In the genomic region with DNA sequence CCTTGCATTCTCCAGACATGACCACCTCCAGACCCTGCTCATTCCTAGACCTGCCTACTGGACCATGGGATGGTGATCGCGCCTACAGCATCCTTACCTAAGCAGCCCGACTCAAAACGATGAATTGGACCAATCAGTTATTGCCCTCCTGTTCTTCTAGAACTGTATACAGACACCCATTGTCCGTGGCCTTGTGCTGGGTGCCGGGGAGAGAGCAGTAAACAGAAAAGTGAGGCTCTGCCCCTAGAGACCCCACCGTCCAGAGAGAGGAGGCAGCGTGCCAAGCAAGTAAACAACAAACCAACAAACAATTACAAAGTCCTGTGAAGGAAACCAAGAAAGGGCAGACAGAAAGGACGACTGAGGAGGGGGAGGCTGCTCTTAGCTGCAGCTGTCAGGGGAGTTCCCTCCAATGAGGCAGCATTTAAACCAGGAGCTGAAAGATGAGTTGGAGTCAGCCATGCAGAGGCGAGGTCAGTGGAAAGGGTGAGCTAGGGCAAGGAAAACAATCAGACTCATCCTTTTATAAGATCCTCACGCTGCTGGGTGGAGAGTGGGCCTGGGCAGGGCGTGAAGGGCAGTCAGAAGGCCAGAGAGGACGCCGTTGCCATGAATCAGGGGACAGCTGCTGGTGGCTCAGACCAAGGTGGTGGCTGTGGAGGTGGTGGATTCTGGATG, we compare ENCODE assay signal across 16 cellular contexts. TPM values are rescaled to one million over a fixed set of nuclear protein-coding genes. Genes with fewer than 3 reads are reported as not detected.
DNase-seq lines count a peak whose midpoint lies in the region; ATAC-seq, FAIRE-seq and TF ChIP-seq lines count a peak whose summit lies in the region.
"Had no signal": no experiment of that assay in that cellular context is flagged by ENCODE, and none has a peak within 500 bp of the region (broad histone marks: within the 10 kb centered on the region; RNA-seq: fewer than 3 reads in every experiment).

No MANE protein-coding gene starts in this region.

- intact Hi-C loops in Panc1 (cut with micrococcal nuclease; ENCODE audit: unreplicated experiment), result loop anchor here (10.0 kb wide), 1 partner anchor 350 kb away; no protein-coding TSS in a partner anchor

- no peaks in the 10 kb centered on the region for H3K36me3 Mint-ChIP-seq in nephron progenitor cell (ENCODE audit: low read depth)
- H3K36me3 Mint-ChIP-seq: immature natural killer cell had no signal

- BruUV-seq in Panc1 (replicated peaks; lab: Mats Ljungman, UMichigan), result no TSS peak

- peak; percentile 11; the same call in 1 of the 2 replicates for ATAC-seq in Panc1

- TF ChIP-seq CTCF in BE2C (IDR thresholded peaks at IDR 0.05; ENCODE audit: low read depth, low read length) (no peak), Panc1 (IDR thresholded peaks at IDR 0.05) (no peak), nephron progenitor cell (IDR thresholded peaks at IDR 0.05) (no peak), tibial nerve (IDR thresholded peaks at IDR 0.05) (no peak)

- peak overlapping the region; percentile 67 for H3K4me3 Mint-ChIP-seq in nephron progenitor cell
- H3K4me3 Mint-ChIP-seq: activated CD4-positive, alpha-beta T cell treated with anti-CD3 and anti-CD28 coated beads, Interleukin-2, amount 10 ng/mL, durations not matched to agents 24 days and 14 days; immature natural killer cell; T-helper 17 cell had no signal

- no peak for TF ChIP-seq EP300 in tibial nerve (IDR thresholded peaks at IDR 0.05)

- DNase-seq in BE2C (peak; percentile 33), Daoy (ENCODE audit: low read depth) (peak; percentile 7), Panc1 (ENCODE audit: low read depth, low spot score) (no peak), nephron progenitor cell (peak; percentile 47), tibial nerve (ENCODE audit: low spot score in 2 of 2) (no peak), urothelium cell line (ENCODE audit: low spot score) (no peak)
- no peak for DNase-seq in activated CD4-positive, alpha-beta T cell treated with anti-CD3 and anti-CD28 coated beads for 1 hour
- DNase-seq: activated gamma-delta T cell treated with Interleukin-2 at 50 U/mL for 16 hours had no signal

- H3K36me3 ChIP-seq in BE2C, result no peaks in the 10 kb centered on the region
- H3K36me3 ChIP-seq in Panc1 (ENCODE audit: control insufficient read depth, insufficient read depth, low read length), result no peaks in the 10 kb centered on the region
- no peaks in the 10 kb centered on the region for H3K36me3 ChIP-seq in tibial nerve

- TF ChIP-seq POLR2A in tibial nerve (IDR thresholded peaks at IDR 0.05), result no peak

- no peak overlapping the region for H3K4me3 ChIP-seq in BE2C (ENCODE audit: low read depth, low read length)
- no peak overlapping the region for H3K4me3 ChIP-seq in Panc1 (ENCODE audit: low read depth in 2 of 2, low read length in 2 of 2)
- no peak overlapping the region for H3K4me3 ChIP-seq in tibial nerve
- H3K4me3 ChIP-seq: body of pancreas had no signal

- WGBS in tibial nerve, 2 donors, result 50 to 52% methylated on average over 14 of the region's 14 CpGs

- CTCF ChIA-PET in Panc1 (lab: Charles Lee), result no interaction called here

- in situ Hi-C loops in Panc1 (cut with HindIII; ENCODE audit: low pct_unique_long_range_greater_than_20kb, low sequenced_read_pairs), result no loop called here

- no peaks in the 10 kb centered on the region for H3K9me3 Mint-ChIP-seq in nephron progenitor cell
- H3K9me3 Mint-ChIP-seq: activated CD4-positive, alpha-beta T cell treated with anti-CD3 and anti-CD28 coated beads, Interleukin-2, amount 10 ng/mL, durations not matched to agents 24 days and 14 days had no signal

- H3K27ac ChIP-seq in Panc1 (ENCODE audit: low read length) (no peak overlapping the region), tibial nerve (no peak overlapping the region)
- H3K27ac ChIP-seq: body of pancreas, C4-2B had no signal

- H3K9me3 ChIP-seq in BE2C (no peaks in the 10 kb centered on the region; the same call in 1 of the 2 replicates), Panc1 (ENCODE audit: control insufficient read depth, insufficient read depth, low read depth, low read length) (no peaks in the 10 kb centered on the region), tibial nerve (no peaks in the 10 kb centered on the region)
- H3K9me3 ChIP-seq: body of pancreas had no signal

- H3K27me3 Mint-ChIP-seq in nephron progenitor cell (ENCODE audit: low read depth, poor library complexity), result peaks cover 22% of the 10 kb centered on the region

- no peak for FAIRE-seq in urothelium cell line (lab: Jason Lieb, UNC)
- FAIRE-seq: G401.6 had no signal

- POLR2A ChIA-PET in Panc1 (lab: Charles Lee), result no interaction called here

- peaks cover 52% of the 10 kb centered on the region for H3K4me1 Mint-ChIP-seq in nephron progenitor cell
- H3K4me1 Mint-ChIP-seq: immature natural killer cell had no signal

- H3K4me1 ChIP-seq in BE2C (peaks cover 6% of the 10 kb centered on the region), Panc1 (ENCODE audit: control insufficient read depth, insufficient read depth, low read length) (no peaks in the 10 kb centered on the region; the same call in 1 of the 2 replicates), tibial nerve (peaks cover 0 to 15% (median 0%) of the 10 kb centered on the region in 4 donors)

- H3K27me3 ChIP-seq in BE2C, result no peaks in the 10 kb centered on the region
- H3K27me3 ChIP-seq in Panc1 (ENCODE audit: control insufficient read depth, insufficient read depth, low read length), result peaks cover 14% of the 10 kb centered on the region
- H3K27me3 ChIP-seq in tibial nerve, result peaks cover 0 to 75% of the 10 kb centered on the region in 2 donors
- H3K27me3 ChIP-seq: body of pancreas had no signal

- peak overlapping the region; percentile 70 for H3K27ac Mint-ChIP-seq in nephron progenitor cell
- H3K27ac Mint-ChIP-seq: activated CD4-positive, alpha-beta T cell treated with anti-CD3 and anti-CD28 coated beads, Interleukin-2, amount 10 ng/mL, durations not matched to agents 24 days and 14 days; immature natural killer cell; T-helper 17 cell had no signal

RNA-seq across cellular contexts. Expression of a gene that starts 37.6 kb away (rescaled TPM):
- 86.2 TPM for polyA plus RNA-seq in BE2C (2012; ENCODE audit: insufficient read depth, insufficient read length, low read depth)
- 29.1 and 32.6 TPM in 2 replicates for total RNA-seq in Daoy (2014; rRNA removed; shearing (Covaris generic))
- total RNA-seq in Panc1 (2021; ENCODE audit: unreplicated experiment) (50.1 TPM), tibial nerve (10 to 100 TPM; 39.8 to 51.3 (median 48.8) TPM)
- polyA plus RNA-seq in Panc1 (2012; ENCODE audit: insufficient read length), result 42.8 TPM

RNA-seq across cellular contexts. Expression of a gene that starts 44.2 kb away (rescaled TPM):
- polyA plus RNA-seq in BE2C (2012; ENCODE audit: insufficient read depth, insufficient read length, low read depth), result 2.8 TPM
- total RNA-seq in Daoy (2014; rRNA removed; shearing (Covaris generic)), result not detected in 2 replicates
- total RNA-seq in Panc1 (2021; ENCODE audit: unreplicated experiment) (not detected), tibial nerve (10 to 100 TPM in 1 of 4 donors, 1 to 10 TPM in 3; 2.7 to 12.3 (median 8.4) TPM)
- polyA plus RNA-seq in Panc1 (2012; ENCODE audit: insufficient read length), result not detected
- total RNA-seq: H4, pulmonary artery endothelial cell, T-helper 17 cell had no signal

Comparison
In these comparisons a context has a peak if more than half of its experiments do, and no peak if none do; other contexts are left out.
1. DNase-seq: peak in BE2C (single experiment), Daoy (single experiment) and nephron progenitor cell (single experiment); none in Panc1 (single experiment), activated CD4-positive, alpha-beta T cell treated with anti-CD3 and anti-CD28 coated beads for 1 hour (single experiment), tibial nerve (0 of 2) and urothelium cell line (single experiment).